23 cellular contexts compared by ENCODE assay signal in genomic region chr1:228813006-228813405, GRCh38.
"Had no signal": no experiment of that assay in that cellular context is flagged by ENCODE, and none has a peak within 500 bp of the region (broad histone marks: within the 10 kb centered on the region; RNA-seq: fewer than 3 reads in every experiment).

No MANE protein-coding gene starts in this region.

- FAIRE-seq: astrocyte had no signal

- H3K4me3 ChIP-seq: adrenal gland, body of pancreas, breast epithelium, coronary artery had no signal

- H3K27ac ChIP-seq: adrenal gland, body of pancreas, breast epithelium, coronary artery had no signal

- DNase-seq: activated CD4-positive, alpha-beta T cell treated with anti-CD3 and anti-CD28 coated beads, Interleukin-2, amount 10 ng/mL, durations not matched to agents 7 days and 5 days; activated CD4-positive, alpha-beta T cell treated with anti-CD3 and anti-CD28 coated beads, Interleukin-2, amount 50 U/mL, for 48 hours; activated CD8-positive, alpha-beta T cell treated with anti-CD3 and anti-CD28 coated beads, Interleukin-2, amount 10 ng/mL, durations not matched to agents 7 days and 5 days; activated gamma-delta T cell; activated naive CD4-positive, alpha-beta T cell treated with Interleukin-2 at 50 U/mL for 16 hours; activated T-cell treated with anti-CD3 and anti-CD28 coated beads, Interleukin-2, amount 50 U/mL, for 24 hours; adrenal gland; body of pancreas; MV-4-11; NCI-H1092; NCI-H1436 treated with DMSO at 0.1 percent for 48 hours; NCI-H1694 treated with DMSO at 0.1 percent for 48 hours; NCI-H2029; NCI-H345; NCI-H524 treated with DMSO at 0.1 percent for 48 hours; Right ventricle myocardium superior; SW 1271; T-helper 1 cell; T-helper 2 cell; T-helper 9 cell had no signal

- H3K9me3 ChIP-seq: adrenal gland, body of pancreas, breast epithelium had no signal

- H3K36me3 ChIP-seq: adrenal gland, breast epithelium had no signal

- H3K4me1 ChIP-seq: breast epithelium had no signal

- ATAC-seq: activated CD8-positive, alpha-beta T cell treated with anti-CD3 and anti-CD28 coated beads, Interleukin-2, amount 10 ng/mL, durations not matched to agents 7 days and 5 days; body of pancreas had no signal

- H3K27me3 ChIP-seq: adrenal gland, body of pancreas, breast epithelium had no signal
